In the genomic region with DNA sequence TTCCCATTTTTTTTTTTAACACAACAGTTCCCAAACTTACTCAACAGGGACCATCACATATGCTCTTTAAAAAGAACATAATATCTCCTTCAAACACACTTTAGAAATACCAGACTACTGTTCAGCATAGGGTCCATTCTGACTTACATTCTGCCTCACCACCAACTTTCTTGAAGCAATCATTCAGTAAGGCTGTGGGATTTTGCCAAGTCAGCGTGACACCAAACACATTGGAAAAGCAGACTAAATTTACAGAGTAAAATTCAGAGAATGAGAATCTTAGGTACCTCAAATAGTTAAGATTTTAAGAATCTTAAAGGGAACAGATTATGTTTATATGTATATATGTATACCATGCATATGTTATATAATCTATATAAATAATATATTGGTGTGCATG, we compare ENCODE assay signal across 28 cellular contexts.
"Had no signal": no experiment of that assay in that cellular context is flagged by ENCODE, and none has a peak within 500 bp of the region (broad histone marks: within the 10 kb centered on the region; RNA-seq: fewer than 3 reads in every experiment).

No MANE protein-coding gene starts in this region.

- H3K27me3 ChIP-seq: left lung, neural progenitor cell, neutrophil, right atrium auricular region, stomach, testis, thyroid gland, transverse colon, upper lobe of left lung, vagina had no signal

- ATAC-seq: left cardiac atrium; left lung; lower lobe of right lung; natural killer cell; sciatic nerve; stimulated activated naive B cell treated with anti-CD40 and anti-IgM and Interleukin-4, amounts not matched to agents 10 μg/mL and 1 μg/mL and 100 μg/mL, for 72 hours; stimulated activated naive CD8-positive, alpha-beta T cell treated with anti-CD3 and anti-CD28 coated beads, Interleukin-15, Interleukin-2, amounts not matched to agents 100 U/mL and 50 U/mL, for 24 hours had no signal

- H3K9me3 ChIP-seq: left lung, lower lobe of right lung, neutrophil, right atrium auricular region, stomach, testis, thyroid gland, transverse colon, upper lobe of left lung, vagina had no signal

- H2AFZ ChIP-seq: neural progenitor cell had no signal

- H3K4me2 ChIP-seq: neural progenitor cell had no signal

- H3K36me3 ChIP-seq: left lung, lower lobe of right lung, neural progenitor cell, neutrophil, right atrium auricular region, stomach, thyroid gland, transverse colon, upper lobe of left lung, vagina had no signal

- H3K4me1 ChIP-seq: left lung, lower lobe of right lung, right atrium auricular region, stomach, testis, thyroid gland, transverse colon, upper lobe of left lung, vagina had no signal

- FAIRE-seq: keratinocyte had no signal

- H3K9ac ChIP-seq: neural progenitor cell had no signal

- DNase-seq: kidney glomerular epithelial cell; left cardiac atrium; left lung; lower lobe of right lung; mammary epithelial cell; mesenchymal stem cell; naive B cell; natural killer cell; nephron progenitor cell; occipital lobe; stimulated activated CD4-positive, alpha-beta T cell treated with anti-CD3 and anti-CD28 coated beads, Interleukin-12 subunit alpha, Interleukin-12 subunit beta, amount 100 ng/mL, for 4 hours; stimulated activated CD4-positive, alpha-beta T cell treated with anti-CD3 and anti-CD28 coated beads, Interleukin-15, amount 100 ng/mL, for 24 hours; stimulated activated CD4-positive, alpha-beta T cell treated with anti-CD3 and anti-CD28 coated beads, Interleukin-2, amount 100 ng/mL, for 24 hours; stimulated activated CD4-positive, alpha-beta T cell treated with anti-CD3 and anti-CD28 coated beads, Interleukin-4, amount 100 ng/mL, for 1 hour; stimulated activated naive B cell treated with anti-CD40 and anti-IgM and Interleukin-4, amounts not matched to agents 10 μg/mL and 1 μg/mL and 100 μg/mL, for 72 hours; stimulated activated naive CD8-positive, alpha-beta T cell treated with anti-CD3 and anti-CD28 coated beads, Interleukin-15, Interleukin-2, amounts not matched to agents 100 U/mL and 50 U/mL, for 24 hours; stomach; testis; thyroid gland; transverse colon; upper lobe of left lung had no signal

- H3K4me3 ChIP-seq: left lung, lower lobe of right lung, neural progenitor cell, right atrium auricular region, skin epidermis, stomach, testis, thyroid gland, transverse colon, upper lobe of left lung, vagina had no signal

- H3K27ac ChIP-seq: left lung, lower lobe of right lung, neural progenitor cell, neutrophil, right atrium auricular region, skin epidermis, stomach, testis, thyroid gland, transverse colon, upper lobe of left lung, vagina had no signal
